19 cellular contexts compared by ENCODE assay signal in genomic region chr9:33185858-33186257, GRCh38. TPM values are rescaled to one million over a fixed set of nuclear protein-coding genes. Genes with fewer than 3 reads are reported as not detected.
DNase-seq lines count a peak whose midpoint lies in the region; ATAC-seq and TF ChIP-seq lines count a peak whose summit lies in the region.
"Had no signal": no experiment of that assay in that cellular context is flagged by ENCODE, and none has a peak within 500 bp of the region (broad histone marks: within the 10 kb centered on the region; RNA-seq: fewer than 3 reads in every experiment).

No MANE protein-coding gene starts in this region.

- POLR2A ChIA-PET in activated CD4-positive, alpha-beta memory T cell treated with anti-CD3 and anti-CD28 coated beads for 36 hours (lab: Charles Lee), result no interaction called here
- POLR2A ChIA-PET in activated CD4-positive, alpha-beta memory T cell treated with anti-CD3 and anti-CD28 coated beads, Interleukin-2, amount 10 ng/mL, durations not matched to agents 7 days and 5 days (lab: Charles Lee), result no interaction called here

- no peaks in the 10 kb centered on the region for H3K36me3 ChIP-seq in mucosa of descending colon (ENCODE audit: low read depth)

- H3K4me3 Mint-ChIP-seq in activated CD4-positive, alpha-beta memory T cell treated with anti-CD3 and anti-CD28 coated beads for 36 hours, result no peak overlapping the region
- H3K4me3 Mint-ChIP-seq in activated CD4-positive, alpha-beta memory T cell treated with anti-CD3 and anti-CD28 coated beads, Interleukin-2, amount 10 ng/mL, durations not matched to agents 7 days and 5 days, result no peak overlapping the region
- no peak overlapping the region for H3K4me3 Mint-ChIP-seq in type B pancreatic cell
- H3K4me3 Mint-ChIP-seq: activated CD4-positive, alpha-beta T cell treated with anti-CD3 and anti-CD28 coated beads for 36 hours; naive thymus-derived CD8-positive, alpha-beta T cell had no signal

- H3K4me3 ChIP-seq in epithelial cell of esophagus (ENCODE audit: low read length) (no peak overlapping the region), mucosa of descending colon (no peak overlapping the region)
- H3K4me3 ChIP-seq: dorsolateral prefrontal cortex, psoas muscle had no signal

- peaks cover 10% of the 10 kb centered on the region for H3K4me1 Mint-ChIP-seq in activated CD4-positive, alpha-beta memory T cell treated with anti-CD3 and anti-CD28 coated beads for 36 hours (ENCODE audit: low read depth)
- H3K4me1 Mint-ChIP-seq in activated CD4-positive, alpha-beta memory T cell treated with anti-CD3 and anti-CD28 coated beads, Interleukin-2, amount 10 ng/mL, durations not matched to agents 7 days and 5 days, result no peaks in the 10 kb centered on the region
- peaks cover 32% of the 10 kb centered on the region for H3K4me1 Mint-ChIP-seq in type B pancreatic cell (ENCODE audit: unreplicated experiment)

- no peak for TF ChIP-seq CTCF in epithelial cell of esophagus (IDR thresholded peaks at IDR 0.05; ENCODE audit: insufficient read depth, low read depth, low read length, missing control alignments)
- no peak for TF ChIP-seq CTCF in mucosa of descending colon (IDR thresholded peaks at IDR 0.05)
- TF ChIP-seq CTCF in type B pancreatic cell (conservative IDR thresholded peaks at IDR 0.05), result no peak

- no peaks in the 10 kb centered on the region for H3K9me3 ChIP-seq in mucosa of descending colon
- H3K9me3 ChIP-seq: psoas muscle had no signal

- no peaks in the 10 kb centered on the region for H3K9me3 Mint-ChIP-seq in activated CD4-positive, alpha-beta memory T cell treated with anti-CD3 and anti-CD28 coated beads for 36 hours
- H3K9me3 Mint-ChIP-seq in activated CD4-positive, alpha-beta memory T cell treated with anti-CD3 and anti-CD28 coated beads, Interleukin-2, amount 10 ng/mL, durations not matched to agents 7 days and 5 days, result no peaks in the 10 kb centered on the region
- peaks cover 4% of the 10 kb centered on the region for H3K9me3 Mint-ChIP-seq in type B pancreatic cell
- H3K9me3 Mint-ChIP-seq: naive thymus-derived CD8-positive, alpha-beta T cell had no signal

- no peak for DNase-seq in activated CD4-positive, alpha-beta memory T cell treated with anti-CD3 and anti-CD28 coated beads for 36 hours
- DNase-seq in activated CD4-positive, alpha-beta memory T cell treated with anti-CD3 and anti-CD28 coated beads, Interleukin-2, amount 10 ng/mL, durations not matched to agents 7 days and 5 days, result no peak
- DNase-seq in epithelial cell of esophagus (ENCODE audit: low read depth) (peak; percentile 52), mucosa of descending colon (no peak), type B pancreatic cell (ENCODE audit: extremely low spot score, unreplicated experiment) (no peak), cerebellar cortex (ENCODE audit: low spot score) (no peak), Kasumi-1 (lab: John Stamatoyannopoulos, UW) (no peak)
- DNase-seq: 8988T; activated CD4-positive, alpha-beta T cell treated with anti-CD3 and anti-CD28 coated beads for 36 hours; activated CD8-positive, alpha-beta memory T cell treated with anti-CD3 and anti-CD28 coated beads, Interleukin-2, amount 50 U/mL, for 48 hours; dorsolateral prefrontal cortex; hippocampal formation; naive thymus-derived CD8-positive, alpha-beta T cell; psoas muscle; substantia nigra; T-helper 9 cell had no signal

- H3K36me3 Mint-ChIP-seq in activated CD4-positive, alpha-beta memory T cell treated with anti-CD3 and anti-CD28 coated beads for 36 hours, result no peaks in the 10 kb centered on the region
- no peaks in the 10 kb centered on the region for H3K36me3 Mint-ChIP-seq in activated CD4-positive, alpha-beta memory T cell treated with anti-CD3 and anti-CD28 coated beads, Interleukin-2, amount 10 ng/mL, durations not matched to agents 7 days and 5 days (ENCODE audit: low read depth)
- no peaks in the 10 kb centered on the region for H3K36me3 Mint-ChIP-seq in type B pancreatic cell
- H3K36me3 Mint-ChIP-seq: naive thymus-derived CD8-positive, alpha-beta T cell had no signal

- ATAC-seq in mucosa of descending colon (peak; percentile 64), GM18868 (IDR thresholded peaks at IDR 0.05; ENCODE audit: unreplicated experiment) (no peak)
- ATAC-seq: naive thymus-derived CD8-positive, alpha-beta T cell had no signal

- H3K27me3 Mint-ChIP-seq in activated CD4-positive, alpha-beta memory T cell treated with anti-CD3 and anti-CD28 coated beads for 36 hours, result peaks cover 8% of the 10 kb centered on the region
- H3K27me3 Mint-ChIP-seq in activated CD4-positive, alpha-beta memory T cell treated with anti-CD3 and anti-CD28 coated beads, Interleukin-2, amount 10 ng/mL, durations not matched to agents 7 days and 5 days, result peaks cover 14% of the 10 kb centered on the region
- H3K27me3 Mint-ChIP-seq in type B pancreatic cell, result peaks cover 5% of the 10 kb centered on the region

- peak overlapping the region; percentile 57 for H3K27ac Mint-ChIP-seq in activated CD4-positive, alpha-beta memory T cell treated with anti-CD3 and anti-CD28 coated beads for 36 hours
- no peak overlapping the region for H3K27ac Mint-ChIP-seq in activated CD4-positive, alpha-beta memory T cell treated with anti-CD3 and anti-CD28 coated beads, Interleukin-2, amount 10 ng/mL, durations not matched to agents 7 days and 5 days
- peak overlapping the region; percentile 66 for H3K27ac Mint-ChIP-seq in type B pancreatic cell
- H3K27ac Mint-ChIP-seq: activated CD4-positive, alpha-beta T cell treated with anti-CD3 and anti-CD28 coated beads for 36 hours had no signal

- CTCF ChIA-PET in activated CD4-positive, alpha-beta memory T cell treated with anti-CD3 and anti-CD28 coated beads for 36 hours (lab: Charles Lee), result no interaction called here
- CTCF ChIA-PET in activated CD4-positive, alpha-beta memory T cell treated with anti-CD3 and anti-CD28 coated beads, Interleukin-2, amount 10 ng/mL, durations not matched to agents 7 days and 5 days (lab: Charles Lee), result interaction anchor here (1.2 kb wide), 1 partner anchor 10 kb away, joined by 3 read pairs; no protein-coding TSS in a partner anchor

- peaks cover 6% of the 10 kb centered on the region for H3K4me1 ChIP-seq in mucosa of descending colon (ENCODE audit: low read depth)

- intact Hi-C loops in activated CD4-positive, alpha-beta memory T cell treated with anti-CD3 and anti-CD28 coated beads for 36 hours (cut with micrococcal nuclease), result no loop called here
- intact Hi-C loops in mucosa of descending colon (cut with DNase I, micrococcal nuclease), result no loop called here

RNA-seq across cellular contexts. Expression of gene B4GALT1, which starts 18.7 kb away (rescaled TPM):
- 10 to 100 TPM; 76.6 to 78.0 TPM for total RNA-seq in activated CD4-positive, alpha-beta memory T cell treated with anti-CD3 and anti-CD28 coated beads for 36 hours
- total RNA-seq in activated CD4-positive, alpha-beta memory T cell treated with anti-CD3 and anti-CD28 coated beads, Interleukin-2, amount 10 ng/mL, durations not matched to agents 7 days and 5 days, result 10 to 100 TPM; 69.2 to 70.8 TPM
- total RNA-seq in mucosa of descending colon, result 100 to 1,000 TPM in 2 of 3 donors, 10 to 100 TPM in 1; 66.0 to 203 (median 103) TPM
- 91.9 and 150 TPM in 2 replicates for total RNA-seq in type B pancreatic cell (ENCODE audit: low replicate concordance)

RNA-seq across cellular contexts. Expression of gene SPINK4, which starts 54.1 kb away (rescaled TPM):
- not detected for total RNA-seq in activated CD4-positive, alpha-beta memory T cell treated with anti-CD3 and anti-CD28 coated beads for 36 hours
- total RNA-seq in activated CD4-positive, alpha-beta memory T cell treated with anti-CD3 and anti-CD28 coated beads, Interleukin-2, amount 10 ng/mL, durations not matched to agents 7 days and 5 days, result not detected
- total RNA-seq in mucosa of descending colon, result 10 to 100 TPM; 13.2 to 85.2 (median 33.3) TPM
- not detected in 2 replicates for total RNA-seq in type B pancreatic cell (ENCODE audit: low replicate concordance)
- total RNA-seq: activated CD4-positive, alpha-beta T cell treated with anti-CD3 and anti-CD28 coated beads for 36 hours; astrocyte; dorsolateral prefrontal cortex; naive thymus-derived CD8-positive, alpha-beta T cell; NCI-H460; psoas muscle had no signal
